In genomic region chr7:44762726-44763522, GRCh38 we compare ENCODE assay signal across 1 cellular context.
TF ChIP-seq lines count a peak whose summit lies in the region.

No MANE protein-coding gene starts in this region.

TF ChIP-seq in HepG2, 621 proteins besides CTCF, POLR2A, EP300 and RAD21:
- no peak for TF ChIP-seq YEATS2 (CRISPR knock-in tag; IDR thresholded peaks at IDR 0.05; ENCODE audit: borderline replicate concordance)
- no peak for TF ChIP-seq RXRA (CRISPR knock-in tag; IDR thresholded peaks at IDR 0.05)
- TF ChIP-seq STAG1 (CRISPR knock-in tag; IDR thresholded peaks at IDR 0.05) = no peak
- TF ChIP-seq AGO2 (optimal IDR thresholded peaks at IDR 0.05; ENCODE audit: low read depth, low read length) = peak; percentile 33
